Comparison of ENCODE assay signal across 10 cellular contexts in the genomic region with DNA sequence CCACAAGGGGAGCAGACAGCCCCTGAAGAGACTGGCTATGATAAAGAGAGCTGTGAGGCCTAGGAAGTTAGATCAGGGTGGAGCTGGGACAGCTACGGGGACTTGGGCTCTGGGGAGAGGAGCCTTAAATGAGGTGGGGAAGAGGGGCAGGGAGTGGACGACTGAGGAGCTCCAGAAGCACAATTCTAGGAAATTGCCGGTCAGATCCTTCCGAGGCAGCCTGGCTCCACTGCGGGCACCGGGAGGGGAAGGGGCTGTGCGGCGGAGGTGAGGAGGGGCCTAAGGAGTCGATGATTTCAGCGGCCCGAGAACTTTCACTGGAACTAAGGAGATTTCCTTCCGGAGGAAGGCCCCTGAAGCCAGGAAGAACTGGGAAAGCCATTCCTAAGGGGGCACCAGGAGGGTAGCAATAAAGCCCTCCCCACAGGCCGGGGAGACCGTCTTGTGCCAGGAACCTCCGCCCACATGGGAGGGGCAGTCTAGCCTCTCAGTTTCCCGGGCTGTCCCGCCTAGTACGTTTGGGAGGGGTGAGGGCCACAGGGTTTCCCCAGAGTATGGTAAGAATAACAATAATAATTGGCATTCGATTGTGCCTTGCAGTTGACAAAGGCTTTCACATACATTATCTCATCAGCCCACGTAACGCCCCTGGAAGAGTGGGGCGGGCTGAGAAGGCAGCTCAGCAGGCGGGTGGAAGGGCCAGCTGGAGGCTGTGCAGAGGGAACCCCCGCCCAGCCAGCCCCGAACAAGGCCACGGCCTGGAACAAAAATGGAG. TPM values are rescaled to one million over a fixed set of nuclear protein-coding genes. Genes with fewer than 3 reads are reported as not detected.
DNase-seq lines count a peak whose midpoint lies in the region; ATAC-seq, FAIRE-seq and TF ChIP-seq lines count a peak whose summit lies in the region.
"Had no signal": no experiment of that assay in that cellular context is flagged by ENCODE, and none has a peak within 500 bp of the region (broad histone marks: within the 10 kb centered on the region; RNA-seq: fewer than 3 reads in every experiment).

No MANE protein-coding gene starts in this region.

- intact Hi-C loops in activated CD8-positive, alpha-beta T cell treated with anti-CD3 and anti-CD28 coated beads for 36 hours (cut with micrococcal nuclease) = no loop called here
- intact Hi-C loops in natural killer cell (cut with micrococcal nuclease) = no loop called here

- 21% methylated on average over 26 of the region's 26 CpGs for WGBS in urinary bladder

- CTCF ChIA-PET in activated CD8-positive, alpha-beta T cell treated with anti-CD3 and anti-CD28 coated beads for 36 hours (lab: Charles Lee) = no interaction called here
- CTCF ChIA-PET in activated CD8-positive, alpha-beta T cell treated with anti-CD3 and anti-CD28 coated beads, Interleukin-2, amount 10 ng/mL, durations not matched to agents 7 days and 5 days (lab: Charles Lee) = no interaction called here

- no peak for ATAC-seq in activated CD8-positive, alpha-beta T cell treated with anti-CD3 and anti-CD28 coated beads for 36 hours
- no peak for ATAC-seq in activated CD8-positive, alpha-beta T cell treated with anti-CD3 and anti-CD28 coated beads, Interleukin-2, amount 10 ng/mL, durations not matched to agents 7 days and 5 days
- ATAC-seq in natural killer cell (peak in 2 of 3 donors; percentile 36 to 41), HG03442 (IDR thresholded peaks at IDR 0.05; ENCODE audit: unreplicated experiment) (no peak), HG03135 (IDR thresholded peaks at IDR 0.05; ENCODE audit: unreplicated experiment) (no peak)

- no peak for FAIRE-seq in frontal cortex (lab: Jason Lieb, UNC)

- no peak overlapping the region for H3K4me3 Mint-ChIP-seq in activated CD8-positive, alpha-beta T cell treated with anti-CD3 and anti-CD28 coated beads for 36 hours
- no peak overlapping the region for H3K4me3 Mint-ChIP-seq in activated CD8-positive, alpha-beta T cell treated with anti-CD3 and anti-CD28 coated beads, Interleukin-2, amount 10 ng/mL, durations not matched to agents 7 days and 5 days
- H3K4me3 Mint-ChIP-seq in natural killer cell = peak overlapping the region; percentile 47
- H3K4me3 Mint-ChIP-seq: activated naive CD8-positive, alpha-beta T cell had no signal

- peak overlapping the region; percentile 43 for H3K27ac ChIP-seq in urinary bladder (ENCODE audit: low read depth)

- peaks cover 2% of the 10 kb centered on the region for H3K27me3 Mint-ChIP-seq in activated CD8-positive, alpha-beta T cell treated with anti-CD3 and anti-CD28 coated beads for 36 hours
- H3K27me3 Mint-ChIP-seq in activated CD8-positive, alpha-beta T cell treated with anti-CD3 and anti-CD28 coated beads, Interleukin-2, amount 10 ng/mL, durations not matched to agents 7 days and 5 days (ENCODE audit: low read depth) = no peaks in the 10 kb centered on the region
- H3K27me3 Mint-ChIP-seq in natural killer cell (ENCODE audit: low read depth in 2 of 2) = no peaks in the 10 kb centered on the region

- no peaks in the 10 kb centered on the region for H3K4me1 ChIP-seq in urinary bladder (ENCODE audit: insufficient read depth)

- peak; percentile 7 for DNase-seq in activated CD8-positive, alpha-beta T cell treated with anti-CD3 and anti-CD28 coated beads for 36 hours
- no peak for DNase-seq in activated CD8-positive, alpha-beta T cell treated with anti-CD3 and anti-CD28 coated beads, Interleukin-2, amount 10 ng/mL, durations not matched to agents 7 days and 5 days
- DNase-seq in frontal cortex (ENCODE audit: low spot score in 2 of 2) (peak; percentile 5 to 32), natural killer cell (no peak), OCI-M2 (lab: John Stamatoyannopoulos, UW; ENCODE audit: unreplicated experiment) (no peak)
- DNase-seq: NK-92 treated with Interleukin-12 subunit alpha and Interleukin-12 subunit beta, amount 100 ng/mL, for 24 hours had no signal

- H3K36me3 Mint-ChIP-seq in activated CD8-positive, alpha-beta T cell treated with anti-CD3 and anti-CD28 coated beads for 36 hours (ENCODE audit: low read depth) = no peaks in the 10 kb centered on the region
- H3K36me3 Mint-ChIP-seq in activated CD8-positive, alpha-beta T cell treated with anti-CD3 and anti-CD28 coated beads, Interleukin-2, amount 10 ng/mL, durations not matched to agents 7 days and 5 days (ENCODE audit: low read depth) = no peaks in the 10 kb centered on the region
- no peaks in the 10 kb centered on the region for H3K36me3 Mint-ChIP-seq in natural killer cell
- H3K36me3 Mint-ChIP-seq: activated naive CD8-positive, alpha-beta T cell had no signal

- no peaks in the 10 kb centered on the region for H3K36me3 ChIP-seq in urinary bladder (ENCODE audit: insufficient read depth)

- no peak for TF ChIP-seq CTCF in activated CD8-positive, alpha-beta T cell treated with anti-CD3 and anti-CD28 coated beads for 36 hours (IDR thresholded peaks at IDR 0.05)
- TF ChIP-seq CTCF in natural killer cell (IDR thresholded peaks at IDR 0.05) = no peak

- H3K4me1 Mint-ChIP-seq in activated CD8-positive, alpha-beta T cell treated with anti-CD3 and anti-CD28 coated beads for 36 hours (ENCODE audit: low read depth) = no peaks in the 10 kb centered on the region
- peaks cover 2% of the 10 kb centered on the region for H3K4me1 Mint-ChIP-seq in activated CD8-positive, alpha-beta T cell treated with anti-CD3 and anti-CD28 coated beads, Interleukin-2, amount 10 ng/mL, durations not matched to agents 7 days and 5 days (ENCODE audit: low read depth)
- H3K4me1 Mint-ChIP-seq in natural killer cell = peaks cover 0 to 7% of the 10 kb centered on the region in 2 donors

- no peak overlapping the region for H3K27ac Mint-ChIP-seq in activated CD8-positive, alpha-beta T cell treated with anti-CD3 and anti-CD28 coated beads for 36 hours
- H3K27ac Mint-ChIP-seq in activated CD8-positive, alpha-beta T cell treated with anti-CD3 and anti-CD28 coated beads, Interleukin-2, amount 10 ng/mL, durations not matched to agents 7 days and 5 days = no peak overlapping the region
- peak overlapping the region in 1 of 2 donors; percentile 55 for H3K27ac Mint-ChIP-seq in natural killer cell
- H3K27ac Mint-ChIP-seq: activated naive CD8-positive, alpha-beta T cell had no signal

- H3K4me3 ChIP-seq in urinary bladder (ENCODE audit: low read depth, low read length) = no peak overlapping the region

- no peaks in the 10 kb centered on the region for H3K9me3 Mint-ChIP-seq in activated CD8-positive, alpha-beta T cell treated with anti-CD3 and anti-CD28 coated beads for 36 hours
- H3K9me3 Mint-ChIP-seq in activated CD8-positive, alpha-beta T cell treated with anti-CD3 and anti-CD28 coated beads, Interleukin-2, amount 10 ng/mL, durations not matched to agents 7 days and 5 days (ENCODE audit: insufficient read depth) = no peaks in the 10 kb centered on the region
- H3K9me3 Mint-ChIP-seq in natural killer cell = no peaks in the 10 kb centered on the region

- POLR2A ChIA-PET in activated CD8-positive, alpha-beta T cell treated with anti-CD3 and anti-CD28 coated beads for 36 hours (lab: Charles Lee) = no interaction called here
- POLR2A ChIA-PET in activated CD8-positive, alpha-beta T cell treated with anti-CD3 and anti-CD28 coated beads, Interleukin-2, amount 10 ng/mL, durations not matched to agents 7 days and 5 days (lab: Charles Lee) = no interaction called here

RNA-seq across cellular contexts. Expression of a gene that starts 19.6 kb away (rescaled TPM):
- total RNA-seq in activated CD8-positive, alpha-beta T cell treated with anti-CD3 and anti-CD28 coated beads for 36 hours = not detected
- total RNA-seq in activated CD8-positive, alpha-beta T cell treated with anti-CD3 and anti-CD28 coated beads, Interleukin-2, amount 10 ng/mL, durations not matched to agents 7 days and 5 days = not detected
- total RNA-seq in frontal cortex (0.41 TPM), natural killer cell (not detected), urinary bladder (9.5 TPM)
- 31.6 TPM for polyA plus RNA-seq in urinary bladder

RNA-seq across cellular contexts. Expression of a gene that starts 27.3 kb away (rescaled TPM):
- 100 to 1,000 TPM; 328 to 333 TPM for total RNA-seq in activated CD8-positive, alpha-beta T cell treated with anti-CD3 and anti-CD28 coated beads for 36 hours
- 100 to 1,000 TPM; 211 to 215 TPM for total RNA-seq in activated CD8-positive, alpha-beta T cell treated with anti-CD3 and anti-CD28 coated beads, Interleukin-2, amount 10 ng/mL, durations not matched to agents 7 days and 5 days
- total RNA-seq in frontal cortex (240 TPM), natural killer cell (100 to 1,000 TPM in 2 of 3 donors, 10 to 100 TPM in 1; 97.6 to 134 (median 110) TPM), urinary bladder (132 TPM)
- 77.2 TPM for polyA plus RNA-seq in urinary bladder

RNA-seq across cellular contexts. Expression of a gene that starts 29.8 kb away (rescaled TPM):
- 10 to 100 TPM; 45.0 to 45.5 TPM for total RNA-seq in activated CD8-positive, alpha-beta T cell treated with anti-CD3 and anti-CD28 coated beads for 36 hours
- total RNA-seq in activated CD8-positive, alpha-beta T cell treated with anti-CD3 and anti-CD28 coated beads, Interleukin-2, amount 10 ng/mL, durations not matched to agents 7 days and 5 days = 10 to 100 TPM; 53.7 to 54.5 TPM
- total RNA-seq in frontal cortex = 29.8 TPM
- total RNA-seq in natural killer cell = 10 to 100 TPM; 44.3 to 55.3 (median 44.5) TPM
- total RNA-seq in urinary bladder = 44.0 TPM
- polyA plus RNA-seq in urinary bladder = 35.9 TPM

RNA-seq across cellular contexts. Expression of a gene that starts 39.6 kb away (rescaled TPM):
- 10 to 100 TPM; 25.7 to 27.3 TPM for total RNA-seq in activated CD8-positive, alpha-beta T cell treated with anti-CD3 and anti-CD28 coated beads for 36 hours
- total RNA-seq in activated CD8-positive, alpha-beta T cell treated with anti-CD3 and anti-CD28 coated beads, Interleukin-2, amount 10 ng/mL, durations not matched to agents 7 days and 5 days = 10 to 100 TPM; 36.5 to 37.7 TPM
- 46.1 TPM for total RNA-seq in frontal cortex
- total RNA-seq in natural killer cell = 10 to 100 TPM; 21.0 to 25.5 (median 23.5) TPM
- total RNA-seq in urinary bladder = 36.9 TPM
- polyA plus RNA-seq in urinary bladder = 55.9 TPM

Comparison
In these comparisons a context has a peak if more than half of its experiments do, and no peak if none do; other contexts are left out.
1. DNase-seq: peak in activated CD8-positive, alpha-beta T cell treated with anti-CD3 and anti-CD28 coated beads for 36 hours (single experiment) and frontal cortex (2 of 2); none in activated CD8-positive, alpha-beta T cell treated with anti-CD3 and anti-CD28 coated beads, Interleukin-2, amount 10 ng/mL, durations not matched to agents 7 days and 5 days (single experiment), natural killer cell (single experiment) and OCI-M2 (single experiment).
2. ATAC-seq: peak in natural killer cell (2 of 3); none in activated CD8-positive, alpha-beta T cell treated with anti-CD3 and anti-CD28 coated beads for 36 hours (single experiment), activated CD8-positive, alpha-beta T cell treated with anti-CD3 and anti-CD28 coated beads, Interleukin-2, amount 10 ng/mL, durations not matched to agents 7 days and 5 days (single experiment), HG03442 (single experiment) and HG03135 (single experiment).